9 cellular contexts compared by ENCODE assay signal in genomic region chr15:47961401-47962090, GRCh38.
DNase-seq lines count a peak whose midpoint lies in the region; ATAC-seq lines count a peak whose summit lies in the region.
"Had no signal": no experiment of that assay in that cellular context is flagged by ENCODE, and none has a peak within 500 bp of the region (broad histone marks: within the 10 kb centered on the region; RNA-seq: fewer than 3 reads in every experiment).

No MANE protein-coding gene starts in this region.

- DNase-seq in fibroblast of peridontal ligament (ENCODE audit: extremely low read depth) (peak; percentile 35), ACHN (no peak), KG1 (lab: John Stamatoyannopoulos, UW) (no peak), glomerular visceral epithelial cell (ENCODE audit: extremely low spot score) (no peak)
- DNase-seq: H7 had no signal

- peak; percentile 95 for ATAC-seq in GM18907 (IDR thresholded peaks at IDR 0.05; ENCODE audit: unreplicated experiment)
- ATAC-seq in GM21825 (IDR thresholded peaks at IDR 0.05; ENCODE audit: unreplicated experiment) = peak; percentile 90
- peak; percentile 65 for ATAC-seq in HG03575 (IDR thresholded peaks at IDR 0.05; ENCODE audit: extremely low read depth, insufficient number of reproducible peaks, low FRiP score, unreplicated experiment)
- ATAC-seq: SK-N-SH treated with all-trans-retinoic acid at 6 μM for 48 hours had no signal

- in situ Hi-C loops in ACHN (cut with HindIII; ENCODE audit: low pct_ligation_motif_present, low pct_unique_long_range_greater_than_20kb, low sequenced_read_pairs) = no loop called here
